ENCODE assay signal across 8 cellular contexts in genomic region chrX:154444755-154445246, GRCh38. TPM values are rescaled to one million over a fixed set of nuclear protein-coding genes. Genes with fewer than 3 reads are reported as not detected.
DNase-seq lines count a peak whose midpoint lies in the region; ATAC-seq, FAIRE-seq and TF ChIP-seq lines count a peak whose summit lies in the region.

No MANE protein-coding gene starts in this region.

- ATAC-seq in right lobe of liver = no peak

- H3K27me3 ChIP-seq in astrocyte (ENCODE audit: insufficient read depth, low read length) (no peaks in the 10 kb centered on the region), right lobe of liver (no peaks in the 10 kb centered on the region), transverse colon (no peaks in the 10 kb centered on the region)

- peaks cover 49% of the 10 kb centered on the region for H3K79me2 ChIP-seq in astrocyte (ENCODE audit: insufficient read depth, low read length)

- H3K4me1 Mint-ChIP-seq in activated naive CD4-positive, alpha-beta T cell treated with anti-CD3 and anti-CD28 coated beads, Interleukin-2, amount 50 U/mL, for 24 hours = peaks cover 13% of the 10 kb centered on the region
- H3K4me1 Mint-ChIP-seq in astrocyte (ENCODE audit: low read depth, unreplicated experiment) = no peaks in the 10 kb centered on the region

- in situ Hi-C loops in transverse colon (cut with MboI; ENCODE audit: low pct_ligation_motif_present in 1 of 4, low pct_unique_long_range_greater_than_20kb in 1 of 4, low sequenced_read_pairs in 3 of 4) = no loop called here

- H3K27ac ChIP-seq in astrocyte (ENCODE audit: low read depth, low read length) (peak overlapping the region; percentile 53), right lobe of liver (peak overlapping the region in 2 of 3 donors; percentile 54 to 66), transverse colon (peak overlapping the region; percentile 84 to 89 (median 87))

- peak overlapping the region; percentile 82 for H3K9ac ChIP-seq in astrocyte (ENCODE audit: low read length)

- intact Hi-C loops in right lobe of liver (cut with DNase I) (no loop called here), transverse colon (cut with DNase I; ENCODE audit: low total_unique reads) (loop anchor here (5.0 kb wide), 1 partner anchor 1302 kb away; no protein-coding TSS in a partner anchor)

- H4K20me1 ChIP-seq in astrocyte (ENCODE audit: insufficient read depth, low read length) = peaks cover 36% of the 10 kb centered on the region

- H2AFZ ChIP-seq in astrocyte (ENCODE audit: low read depth, low read length) = no peak overlapping the region

- H3K9me3 ChIP-seq in astrocyte (ENCODE audit: insufficient read depth, low read depth, low read length) = no peaks in the 10 kb centered on the region
- H3K9me3 ChIP-seq in right lobe of liver = no peaks in the 10 kb centered on the region
- H3K9me3 ChIP-seq in transverse colon = no peaks in the 10 kb centered on the region

- no peaks in the 10 kb centered on the region for H3K27me3 Mint-ChIP-seq in activated naive CD4-positive, alpha-beta T cell treated with anti-CD3 and anti-CD28 coated beads, Interleukin-2, amount 50 U/mL, for 24 hours
- no peaks in the 10 kb centered on the region for H3K27me3 Mint-ChIP-seq in astrocyte (ENCODE audit: low read depth, unreplicated experiment)

- TF ChIP-seq EP300 in transverse colon (IDR thresholded peaks at IDR 0.05; ENCODE audit: low read depth) = no peak

- TF ChIP-seq POLR2A in right lobe of liver (IDR thresholded peaks at IDR 0.05) (no peak), transverse colon (IDR thresholded peaks at IDR 0.05) (no peak)

- peak overlapping the region; percentile 64 for H3K4me3 ChIP-seq in astrocyte (ENCODE audit: insufficient read depth, low read depth, low read length)
- peak overlapping the region; percentile 54 to 64 (median 60) for H3K4me3 ChIP-seq in right lobe of liver
- H3K4me3 ChIP-seq in transverse colon = peak overlapping the region; percentile 53 to 68 (median 60)

- no peaks in the 10 kb centered on the region for H3K9me3 Mint-ChIP-seq in activated naive CD4-positive, alpha-beta T cell treated with anti-CD3 and anti-CD28 coated beads, Interleukin-2, amount 50 U/mL, for 24 hours
- no peaks in the 10 kb centered on the region for H3K9me3 Mint-ChIP-seq in astrocyte (ENCODE audit: unreplicated experiment)

- no peak overlapping the region for H3K27ac Mint-ChIP-seq in activated naive CD4-positive, alpha-beta T cell treated with anti-CD3 and anti-CD28 coated beads, Interleukin-2, amount 50 U/mL, for 24 hours
- no peak overlapping the region for H3K27ac Mint-ChIP-seq in astrocyte (ENCODE audit: unreplicated experiment)

- H3K4me1 ChIP-seq in astrocyte (ENCODE audit: insufficient read depth, low read length) (peaks cover 17% of the 10 kb centered on the region), right lobe of liver (peaks cover 0 to 4% (median 0%) of the 10 kb centered on the region in 4 donors), transverse colon (peaks cover 0 to 17% (median 8%) of the 10 kb centered on the region in 4 donors)

- H3K4me3 Mint-ChIP-seq in activated naive CD4-positive, alpha-beta T cell treated with anti-CD3 and anti-CD28 coated beads, Interleukin-2, amount 50 U/mL, for 24 hours = peak overlapping the region; percentile 39
- H3K4me3 Mint-ChIP-seq in astrocyte (ENCODE audit: unreplicated experiment) = peak overlapping the region; percentile 73

- H3K36me3 Mint-ChIP-seq in activated naive CD4-positive, alpha-beta T cell treated with anti-CD3 and anti-CD28 coated beads, Interleukin-2, amount 50 U/mL, for 24 hours = no peaks in the 10 kb centered on the region
- H3K36me3 Mint-ChIP-seq in astrocyte (ENCODE audit: low read depth, unreplicated experiment) = peaks cover 1% of the 10 kb centered on the region

- DNase-seq in activated naive CD4-positive, alpha-beta T cell (lab: John Stamatoyannopoulos, UW) = no peak
- DNase-seq in astrocyte (ENCODE audit: low read depth) (no peak), right lobe of liver (no peak), transverse colon (no peak), SKM-1 treated with dmso at 0.1 percent for 144 hours (lab: John Stamatoyannopoulos, UW; ENCODE audit: unreplicated experiment) (no peak), GDM1 (lab: John Stamatoyannopoulos, UW) (no peak)
- DNase-seq in NK-92 treated with Interleukin-12 subunit alpha and Interleukin-12 subunit beta, amount 100 ng/mL, for 24 hours (lab: John Stamatoyannopoulos, UW) = no peak

- TF ChIP-seq CTCF in astrocyte (IDR thresholded peaks at IDR 0.05; ENCODE audit: insufficient read depth, low read depth, low read length) = no peak
- TF ChIP-seq CTCF in right lobe of liver (IDR thresholded peaks at IDR 0.05) = no peak
- no peak for TF ChIP-seq CTCF in transverse colon (IDR thresholded peaks at IDR 0.05)

- H3K36me3 ChIP-seq in astrocyte (ENCODE audit: insufficient read depth, low read length) = peaks cover 4% of the 10 kb centered on the region
- no peaks in the 10 kb centered on the region for H3K36me3 ChIP-seq in right lobe of liver
- no peaks in the 10 kb centered on the region for H3K36me3 ChIP-seq in transverse colon

- no peak for FAIRE-seq in astrocyte (lab: Jason Lieb, UNC)

- WGBS in right lobe of liver (ENCODE audit: insufficient coverage, low coverage, low lambda C conversion rate, missing lambda C conversion rate) = 55% methylated on average over 2 of the region's 13 CpGs
- 60% methylated on average over 13 of the region's 13 CpGs; no CpG with 5 or more reads in 1 of the 2 donors for WGBS in transverse colon (ENCODE audit: low coverage in 1 of 2), 2 donors

- peak overlapping the region; percentile 87 for H3K4me2 ChIP-seq in astrocyte (ENCODE audit: low read length)

RNA-seq across cellular contexts. Expression of gene FAM50A, which starts 0.9 kb away (rescaled TPM):
- total RNA-seq in astrocyte = 88.0 and 100.0 TPM in 2 replicates
- 10 to 100 TPM; 19.2 to 36.8 (median 21.9) TPM for total RNA-seq in right lobe of liver
- 100 to 1,000 TPM in 1 of 4 donors, 10 to 100 TPM in 3; 39.9 to 130 (median 52.0) TPM for total RNA-seq in transverse colon

RNA-seq across cellular contexts. Expression of gene GDI1, which starts 7.8 kb away (rescaled TPM):
- total RNA-seq in astrocyte (137 and 143 TPM in 2 replicates), right lobe of liver (10 to 100 TPM; 26.8 to 37.7 (median 30.9) TPM), transverse colon (100 to 1,000 TPM in 3 of 4 donors, 10 to 100 TPM in 1; 86.6 to 173 (median 119) TPM)

RNA-seq across cellular contexts. Expression of gene PLXNA3, which starts 13.3 kb away (rescaled TPM):
- total RNA-seq in astrocyte (117 and 149 TPM in 2 replicates), right lobe of liver (10 to 100 TPM in 1 of 6 experiments, 1 to 10 TPM in 5; 1.3 to 22.8 (median 2.6) TPM), transverse colon (100 to 1,000 TPM in 1 of 4 donors, 10 to 100 TPM in 3; 17.3 to 128 (median 52.8) TPM)

RNA-seq across cellular contexts. Expression of gene ATP6AP1, which starts 16.3 kb away (rescaled TPM):
- total RNA-seq in astrocyte (153 and 175 TPM in 2 replicates), right lobe of liver (10 to 100 TPM; 26.5 to 41.4 (median 32.4) TPM), transverse colon (100 to 1,000 TPM in 1 of 4 donors, 10 to 100 TPM in 3; 26.5 to 118 (median 61.7) TPM)

RNA-seq across cellular contexts. Expression of gene TAFAZZIN, which starts 33.5 kb away (rescaled TPM):
- total RNA-seq in astrocyte (16.6 and 20.7 TPM in 2 replicates), right lobe of liver (10 to 100 TPM; 12.6 to 23.0 (median 17.3) TPM), transverse colon (100 to 1,000 TPM in 2 of 4 donors, 10 to 100 TPM in 2; 46.7 to 495 (median 101) TPM)
